Comparison of ENCODE assay signal across 10 cellular contexts in the genomic region with DNA sequence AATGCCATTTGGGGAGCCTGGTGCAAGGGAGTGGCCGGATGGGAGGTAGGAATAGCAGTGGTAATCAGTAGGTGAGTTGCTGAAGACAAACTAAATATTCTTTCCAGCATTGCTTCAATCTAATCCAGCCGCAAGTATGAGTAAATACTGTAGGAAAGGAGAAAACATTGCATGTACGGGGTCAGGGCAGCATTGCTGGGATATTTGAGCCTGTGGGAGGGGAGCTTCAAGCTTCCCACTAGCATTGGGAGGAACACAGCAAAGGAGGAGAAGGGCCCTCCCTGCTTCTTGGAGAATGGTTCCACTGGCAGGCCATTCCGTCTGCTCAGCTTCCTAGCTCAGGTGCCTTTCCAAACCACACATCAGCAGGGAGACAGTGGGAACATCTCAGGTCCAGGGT. TPM values are rescaled to one million over a fixed set of nuclear protein-coding genes. Genes with fewer than 3 reads are reported as not detected.
DNase-seq lines count a peak whose midpoint lies in the region; ATAC-seq and TF ChIP-seq lines count a peak whose summit lies in the region.
"Had no signal": no experiment of that assay in that cellular context is flagged by ENCODE, and none has a peak within 500 bp of the region (broad histone marks: within the 10 kb centered on the region; RNA-seq: fewer than 3 reads in every experiment).

No MANE protein-coding gene starts in this region.

- peaks cover 66% of the 10 kb centered on the region for H3K4me1 ChIP-seq in skeletal muscle satellite cell (ENCODE audit: control insufficient read depth, insufficient read depth, low read length)

- peaks cover 67% of the 10 kb centered on the region for H3K4me1 Mint-ChIP-seq in activated CD8-positive, alpha-beta T cell treated with anti-CD3 and anti-CD28 coated beads, Interleukin-2, amount 10 ng/mL, durations not matched to agents 7 days and 5 days (ENCODE audit: low read depth)
- H3K4me1 Mint-ChIP-seq in progenitor cell of endocrine pancreas (ENCODE audit: low read depth): peaks cover 20% of the 10 kb centered on the region

- H3K27me3 Mint-ChIP-seq in activated CD8-positive, alpha-beta T cell treated with anti-CD3 and anti-CD28 coated beads, Interleukin-2, amount 10 ng/mL, durations not matched to agents 7 days and 5 days (ENCODE audit: low read depth): no peaks in the 10 kb centered on the region
- H3K27me3 Mint-ChIP-seq in progenitor cell of endocrine pancreas: peaks cover 76% of the 10 kb centered on the region

- peak; percentile 59 for DNase-seq in EH (ENCODE audit: low read depth)
- no peak for DNase-seq in activated CD8-positive, alpha-beta T cell treated with anti-CD3 and anti-CD28 coated beads, Interleukin-2, amount 10 ng/mL, durations not matched to agents 7 days and 5 days
- peak; percentile 87 for DNase-seq in fibroblast of pulmonary artery (ENCODE audit: low read depth)
- DNase-seq in progenitor cell of endocrine pancreas (ENCODE audit: low spot score, unreplicated experiment): no peak
- no peak for DNase-seq in superior temporal gyrus (ENCODE audit: extremely low spot score)
- DNase-seq in SKM-1 treated with dmso at 0.1 percent for 144 hours (lab: John Stamatoyannopoulos, UW; ENCODE audit: unreplicated experiment): no peak
- DNase-seq: H9, NCI-H2029 treated with DMSO at 0.1 percent for 48 hours had no signal

- H3K9ac ChIP-seq in skeletal muscle satellite cell (ENCODE audit: low read depth, low read length): peak overlapping the region; percentile 46

- POLR2A ChIA-PET in activated CD8-positive, alpha-beta T cell treated with anti-CD3 and anti-CD28 coated beads, Interleukin-2, amount 10 ng/mL, durations not matched to agents 7 days and 5 days (lab: Charles Lee): interaction anchor here (0.8 to 3.3 kb wide), 6 partner anchors 9 to 118 kb away, joined by 3 to 16 read pairs (median 5); a partner anchor contains a TSS

- no peaks in the 10 kb centered on the region for H3K9me3 Mint-ChIP-seq in activated CD8-positive, alpha-beta T cell treated with anti-CD3 and anti-CD28 coated beads, Interleukin-2, amount 10 ng/mL, durations not matched to agents 7 days and 5 days (ENCODE audit: insufficient read depth)
- H3K9me3 Mint-ChIP-seq in progenitor cell of endocrine pancreas (ENCODE audit: low read depth): peaks cover 3% of the 10 kb centered on the region
- H3K9me3 Mint-ChIP-seq: H9 had no signal

- peaks cover 81% of the 10 kb centered on the region for H3K36me3 Mint-ChIP-seq in activated CD8-positive, alpha-beta T cell treated with anti-CD3 and anti-CD28 coated beads, Interleukin-2, amount 10 ng/mL, durations not matched to agents 7 days and 5 days (ENCODE audit: low read depth)
- H3K36me3 Mint-ChIP-seq in progenitor cell of endocrine pancreas (ENCODE audit: insufficient read depth): peaks cover 5% of the 10 kb centered on the region

- H3K4me3 ChIP-seq in fibroblast of pulmonary artery (replicated peaks; ENCODE audit: low read depth, low read length) (no peak overlapping the region), skeletal muscle satellite cell (ENCODE audit: low read length) (peak overlapping the region; percentile 13)

- H3K9me3 ChIP-seq in skeletal muscle satellite cell (replicated peaks; ENCODE audit: low read length): no peaks in the 10 kb centered on the region

- CTCF ChIA-PET in activated CD8-positive, alpha-beta T cell treated with anti-CD3 and anti-CD28 coated beads, Interleukin-2, amount 10 ng/mL, durations not matched to agents 7 days and 5 days (lab: Charles Lee): interaction anchor here (0.9 to 5.9 kb wide), 6 partner anchors 9 to 32 kb away, joined by 3 to 52 read pairs (median 8); a partner anchor contains a TSS

- H3K27me3 ChIP-seq in skeletal muscle satellite cell (ENCODE audit: control insufficient read depth, insufficient read depth, low read length): no peaks in the 10 kb centered on the region

- TF ChIP-seq CTCF in fibroblast of pulmonary artery (IDR thresholded peaks at IDR 0.05; ENCODE audit: low read length, missing control alignments) (no peak), progenitor cell of endocrine pancreas (IDR thresholded peaks at IDR 0.05; ENCODE audit: unreplicated experiment) (no peak)

- H3K4me2 ChIP-seq in skeletal muscle satellite cell (ENCODE audit: low read length): peak overlapping the region; percentile 63

- peaks cover 74% of the 10 kb centered on the region for H3K36me3 ChIP-seq in skeletal muscle satellite cell (ENCODE audit: insufficient read depth, low read length)

- H3K27ac Mint-ChIP-seq in activated CD8-positive, alpha-beta T cell treated with anti-CD3 and anti-CD28 coated beads, Interleukin-2, amount 10 ng/mL, durations not matched to agents 7 days and 5 days: peak overlapping the region; percentile 95
- H3K27ac Mint-ChIP-seq in progenitor cell of endocrine pancreas: no peak overlapping the region

- no peak for ATAC-seq in activated CD8-positive, alpha-beta T cell treated with anti-CD3 and anti-CD28 coated beads, Interleukin-2, amount 10 ng/mL, durations not matched to agents 7 days and 5 days
- ATAC-seq in HG02588 (IDR thresholded peaks at IDR 0.05; ENCODE audit: unreplicated experiment): no peak

- no peak overlapping the region for H3K4me3 Mint-ChIP-seq in activated CD8-positive, alpha-beta T cell treated with anti-CD3 and anti-CD28 coated beads, Interleukin-2, amount 10 ng/mL, durations not matched to agents 7 days and 5 days
- H3K4me3 Mint-ChIP-seq in progenitor cell of endocrine pancreas (ENCODE audit: low read depth): no peak overlapping the region

RNA-seq across cellular contexts. Expression of a gene that starts 15.2 kb away (rescaled TPM):
- total RNA-seq in activated CD8-positive, alpha-beta T cell treated with anti-CD3 and anti-CD28 coated beads, Interleukin-2, amount 10 ng/mL, durations not matched to agents 7 days and 5 days: 100 to 1,000 TPM; 176 to 178 TPM
- 396 and 525 TPM in 2 replicates for total RNA-seq in skeletal muscle satellite cell (2012; rRNA removed)
- 20.3 and 33.8 TPM in 2 replicates for total RNA-seq in progenitor cell of endocrine pancreas

Comparison
In these comparisons a context has a peak if more than half of its experiments do, and no peak if none do; other contexts are left out.
1. DNase-seq: peak in EH (single experiment) and fibroblast of pulmonary artery (single experiment); none in activated CD8-positive, alpha-beta T cell treated with anti-CD3 and anti-CD28 coated beads, Interleukin-2, amount 10 ng/mL, durations not matched to agents 7 days and 5 days (single experiment), progenitor cell of endocrine pancreas (single experiment), superior temporal gyrus (single experiment) and SKM-1 treated with dmso at 0.1 percent for 144 hours (single experiment).